In genomic region chrX:68570598-68570997, GRCh38 we compare ENCODE assay signal across 14 cellular contexts.
DNase-seq lines count a peak whose midpoint lies in the region; ATAC-seq and TF ChIP-seq lines count a peak whose summit lies in the region.
"Had no signal": no experiment of that assay in that cellular context is flagged by ENCODE, and none has a peak within 500 bp of the region (broad histone marks: within the 10 kb centered on the region; RNA-seq: fewer than 3 reads in every experiment).

No MANE protein-coding gene starts in this region.

- dilution Hi-C loops in mammary epithelial cell (cut with HindIII; ENCODE audit: low sequenced_read_pairs), result no loop called here

- CTCF ChIA-PET in mammary epithelial cell (lab: Charles Lee; ENCODE audit: low non-redundant PET), result no interaction called here

- in situ Hi-C loops in mammary epithelial cell (cut with MboI; ENCODE audit: low sequenced_read_pairs in 2 of 2), result no loop called here

- no peak overlapping the region for H3K4me2 ChIP-seq in mammary epithelial cell (ENCODE audit: insufficient read depth, low read depth, low read length)

- peaks cover 0 to 6% of the 10 kb centered on the region in 2 donors for H3K4me1 Mint-ChIP-seq in natural killer cell treated with Interleukin-12 subunit alpha and Interleukin-12 subunit beta and Interleukin-15 and Interleukin-18, amount 100 ng/mL, for 72 hours (ENCODE audit: low read depth in 2 of 2)
- H3K4me1 Mint-ChIP-seq in natural killer cell, result no peaks in the 10 kb centered on the region
- peaks cover 8% of the 10 kb centered on the region for H3K4me1 Mint-ChIP-seq in T-helper 2 cell treated with Interferon-gamma antibody and Interleukin-4, amounts not matched to agents 5 μg/mL and 100 μg/mL, for 36 hours (ENCODE audit: low read depth)
- H3K4me1 Mint-ChIP-seq: H9 had no signal

- no peaks in the 10 kb centered on the region for H3K9me3 Mint-ChIP-seq in natural killer cell treated with Interleukin-12 subunit alpha and Interleukin-12 subunit beta and Interleukin-15 and Interleukin-18, amount 100 ng/mL, for 72 hours
- no peaks in the 10 kb centered on the region for H3K9me3 Mint-ChIP-seq in natural killer cell
- peaks cover 5% of the 10 kb centered on the region for H3K9me3 Mint-ChIP-seq in T-helper 2 cell treated with Interferon-gamma antibody and Interleukin-4, amounts not matched to agents 5 μg/mL and 100 μg/mL, for 36 hours
- H3K9me3 Mint-ChIP-seq: HFFc6 had no signal

- no peak overlapping the region for H3K27ac Mint-ChIP-seq in natural killer cell treated with Interleukin-12 subunit alpha and Interleukin-12 subunit beta and Interleukin-15 and Interleukin-18, amount 100 ng/mL, for 72 hours
- H3K27ac Mint-ChIP-seq in natural killer cell, result no peak overlapping the region
- H3K27ac Mint-ChIP-seq in T-helper 2 cell treated with Interferon-gamma antibody and Interleukin-4, amounts not matched to agents 5 μg/mL and 100 μg/mL, for 36 hours, result no peak overlapping the region
- H3K27ac Mint-ChIP-seq: CD4-positive, CD25-positive, alpha-beta regulatory T cell; H9 had no signal

- WGBS in mammary epithelial cell (ENCODE audit: low coverage, missing lambda C conversion rate), result 58% methylated on average over 4 of the region's 4 CpGs
- WGBS in aorta, 2 donors, result 71 to 85% methylated on average over 4 of the region's 4 CpGs

- no peaks in the 10 kb centered on the region for H3K79me2 ChIP-seq in mammary epithelial cell (ENCODE audit: insufficient read depth, low read length)

- H2AFZ ChIP-seq in mammary epithelial cell (ENCODE audit: low read depth, low read length), result no peak overlapping the region

- no peak overlapping the region for H3K4me3 ChIP-seq in mammary epithelial cell (replicated peaks in 1 of 3; ENCODE audit: insufficient read depth in 1 of 3, low read depth in 2 of 3, low read length in 3 of 3)
- H3K4me3 ChIP-seq in aorta (ENCODE audit: low read length in 2 of 2), result no peak overlapping the region

- no peaks in the 10 kb centered on the region for H3K27me3 ChIP-seq in mammary epithelial cell (ENCODE audit: insufficient read depth, low read length)
- H3K27me3 ChIP-seq in aorta (ENCODE audit: control insufficient read depth in 1 of 2, insufficient read depth in 2 of 2, low read length in 1 of 2), result no peaks in the 10 kb centered on the region

- peaks cover 6% of the 10 kb centered on the region for H3K36me3 Mint-ChIP-seq in natural killer cell treated with Interleukin-12 subunit alpha and Interleukin-12 subunit beta and Interleukin-15 and Interleukin-18, amount 100 ng/mL, for 72 hours
- H3K36me3 Mint-ChIP-seq in natural killer cell, result no peaks in the 10 kb centered on the region
- no peaks in the 10 kb centered on the region for H3K36me3 Mint-ChIP-seq in T-helper 2 cell treated with Interferon-gamma antibody and Interleukin-4, amounts not matched to agents 5 μg/mL and 100 μg/mL, for 36 hours (ENCODE audit: low read depth)
- H3K36me3 Mint-ChIP-seq: CD4-positive, CD25-positive, alpha-beta regulatory T cell had no signal

- H3K9ac ChIP-seq in mammary epithelial cell (ENCODE audit: insufficient read depth, low read length), result no peak overlapping the region

- DNase-seq in natural killer cell treated with Interleukin-12 subunit alpha and Interleukin-12 subunit beta and Interleukin-15 and Interleukin-18, amount 100 ng/mL, for 72 hours (ENCODE audit: low spot score), result no peak
- DNase-seq in natural killer cell, result no peak
- peak; percentile 35 for DNase-seq in HT1080 (ENCODE audit: low read depth)
- DNase-seq in mammary epithelial cell, result peak; percentile 17
- DNase-seq in renal cortical epithelial cell (ENCODE audit: low read depth), result peak; percentile 12
- no peak for DNase-seq in NOMO-1 (lab: John Stamatoyannopoulos, UW; ENCODE audit: unreplicated experiment in 2 of 2)
- no peak for DNase-seq in aorta
- no peak for DNase-seq in T-helper 2 cell treated with Interferon-gamma antibody and Interleukin-4, amounts not matched to agents 5 μg/mL and 100 μg/mL, for 36 hours (ENCODE audit: low spot score)
- DNase-seq: CD4-positive, CD25-positive, alpha-beta regulatory T cell; DMS53; GF-D8; GOT3; H9; HFFc6 had no signal

- H3K36me3 ChIP-seq in mammary epithelial cell (ENCODE audit: insufficient read depth, low read length) (no peaks in the 10 kb centered on the region), aorta (ENCODE audit: control insufficient read depth in 1 of 2, insufficient read depth in 2 of 2, low read length in 1 of 2) (no peaks in the 10 kb centered on the region)

- H3K27ac ChIP-seq in mammary epithelial cell (ENCODE audit: insufficient read depth, low read depth, low read length), result no peak overlapping the region
- H3K27ac ChIP-seq in aorta (ENCODE audit: low read depth in 1 of 2, low read length in 2 of 2), result no peak overlapping the region

- no TSS peak for BruUV-seq in mammary epithelial cell (replicated peaks; lab: Mats Ljungman, UMichigan)

- TF ChIP-seq CTCF in natural killer cell (IDR thresholded peaks at IDR 0.05), result no peak
- TF ChIP-seq CTCF in mammary epithelial cell (conservative IDR thresholded peaks at IDR 0.05 in 1 of 2, IDR thresholded peaks at IDR 0.05 in 1 of 2; ENCODE audit: extremely low read depth in 1 of 2, insufficient read depth in 1 of 2, low read depth in 1 of 2, low read length in 2 of 2), result no peak

- intact Hi-C loops in natural killer cell (cut with micrococcal nuclease) (no loop called here), mammary epithelial cell (cut with micrococcal nuclease) (no loop called here), aorta (cut with DNase I) (no loop called here)

- no peaks in the 10 kb centered on the region for H3K9me3 ChIP-seq in mammary epithelial cell (replicated peaks; ENCODE audit: insufficient read depth, low read length)
- no peaks in the 10 kb centered on the region for H3K9me3 ChIP-seq in aorta (ENCODE audit: control insufficient read depth, low read length)

- H4K20me1 ChIP-seq in mammary epithelial cell (ENCODE audit: insufficient read depth, low read length), result no peaks in the 10 kb centered on the region

- no peak for ATAC-seq in natural killer cell treated with Interleukin-12 subunit alpha and Interleukin-12 subunit beta and Interleukin-15 and Interleukin-18, amount 100 ng/mL, for 72 hours
- ATAC-seq in natural killer cell (no peak), aorta (ENCODE audit: low FRiP score) (no peak)

- H3K4me1 ChIP-seq in mammary epithelial cell (ENCODE audit: insufficient read depth, low read length), result peaks cover 16% of the 10 kb centered on the region
- no peaks in the 10 kb centered on the region for H3K4me1 ChIP-seq in aorta (ENCODE audit: control insufficient read depth in 1 of 2, insufficient read depth in 2 of 2, low read length in 2 of 2)

- peak overlapping the region; percentile 25 for H3K4me3 Mint-ChIP-seq in natural killer cell treated with Interleukin-12 subunit alpha and Interleukin-12 subunit beta and Interleukin-15 and Interleukin-18, amount 100 ng/mL, for 72 hours
- no peak overlapping the region for H3K4me3 Mint-ChIP-seq in natural killer cell
- H3K4me3 Mint-ChIP-seq in T-helper 2 cell treated with Interferon-gamma antibody and Interleukin-4, amounts not matched to agents 5 μg/mL and 100 μg/mL, for 36 hours, result no peak overlapping the region
- H3K4me3 Mint-ChIP-seq: CD4-positive, CD25-positive, alpha-beta regulatory T cell; H9; HFFc6 had no signal

- peaks cover 0 to 5% of the 10 kb centered on the region in 2 donors for H3K27me3 Mint-ChIP-seq in natural killer cell treated with Interleukin-12 subunit alpha and Interleukin-12 subunit beta and Interleukin-15 and Interleukin-18, amount 100 ng/mL, for 72 hours
- no peaks in the 10 kb centered on the region for H3K27me3 Mint-ChIP-seq in natural killer cell (ENCODE audit: low read depth in 2 of 2)
- no peaks in the 10 kb centered on the region for H3K27me3 Mint-ChIP-seq in T-helper 2 cell treated with Interferon-gamma antibody and Interleukin-4, amounts not matched to agents 5 μg/mL and 100 μg/mL, for 36 hours (ENCODE audit: low read depth)
- H3K27me3 Mint-ChIP-seq: CD4-positive, CD25-positive, alpha-beta regulatory T cell had no signal

Comparison
In these comparisons a context has a peak if more than half of its experiments do, and no peak if none do; other contexts are left out.
1. DNase-seq: peak in HT1080 (single experiment), mammary epithelial cell (single experiment) and renal cortical epithelial cell (single experiment); none in natural killer cell treated with Interleukin-12 subunit alpha and Interleukin-12 subunit beta and Interleukin-15 and Interleukin-18, amount 100 ng/mL, for 72 hours (single experiment), natural killer cell (single experiment), NOMO-1 (0 of 2), aorta (0 of 2) and T-helper 2 cell treated with Interferon-gamma antibody and Interleukin-4, amounts not matched to agents 5 μg/mL and 100 μg/mL, for 36 hours (single experiment).